Comparison of ENCODE assay signal across 10 cellular contexts in the genomic region with DNA sequence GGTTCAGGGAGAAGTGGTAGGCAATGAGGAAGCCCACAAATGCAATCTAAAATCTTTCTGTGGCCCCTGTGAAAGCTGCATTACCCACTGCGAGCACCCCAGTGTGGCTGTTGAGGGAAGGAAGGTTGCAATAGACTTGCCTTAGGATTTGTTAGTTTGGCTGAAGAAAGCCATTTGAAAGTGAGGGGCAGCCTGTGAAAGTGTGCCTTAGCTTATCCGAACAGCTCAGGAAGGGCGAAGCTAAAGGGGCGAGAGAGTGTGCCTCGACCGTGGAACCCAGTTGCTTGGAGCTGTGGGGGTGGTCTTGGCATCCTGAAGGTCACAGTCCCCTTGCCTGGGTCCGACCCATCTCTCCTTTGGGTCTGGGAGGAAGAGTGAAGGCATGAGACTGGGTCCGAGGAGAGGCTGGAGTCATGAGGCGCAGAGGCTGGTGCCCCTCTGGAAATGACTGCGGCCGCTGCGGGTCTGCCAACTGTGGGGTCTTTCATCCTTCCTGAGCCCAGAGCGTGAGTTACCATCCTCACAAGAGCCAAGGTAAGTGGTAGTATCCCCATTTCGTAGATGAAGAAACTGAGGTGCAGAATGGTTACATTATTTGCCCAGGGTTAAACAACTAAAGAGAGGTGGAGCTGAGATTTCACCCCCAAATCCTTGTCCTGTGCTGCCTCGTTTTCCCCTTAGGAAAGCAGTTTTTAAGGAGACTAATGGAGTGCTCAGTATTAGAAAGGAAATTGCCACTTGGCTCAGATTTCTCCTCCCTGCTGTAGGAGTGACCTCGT. TPM values are rescaled to one million over a fixed set of nuclear protein-coding genes. Genes with fewer than 3 reads are reported as not detected.
DNase-seq lines count a peak whose midpoint lies in the region; ATAC-seq and TF ChIP-seq lines count a peak whose summit lies in the region.
"Had no signal": no experiment of that assay in that cellular context is flagged by ENCODE, and none has a peak within 500 bp of the region (broad histone marks: within the 10 kb centered on the region; RNA-seq: fewer than 3 reads in every experiment).

No MANE protein-coding gene starts in this region.

- DNase-seq in activated T-cell treated with anti-CD3 and anti-CD28 coated beads, Interleukin-2, amount 50 U/mL, for 72 hours = no peak
- DNase-seq in activated T-cell treated with anti-CD3 and anti-CD28 coated beads, Interleukin-2, amount 50 U/mL, for 48 hours = no peak
- no peak for DNase-seq in MCF 10A (ENCODE audit: unreplicated experiment)
- DNase-seq in naive thymus-derived CD8-positive, alpha-beta T cell = no peak
- DNase-seq in upper lobe of right lung = peak; percentile 58
- no peak for DNase-seq in stimulated activated CD4-positive, alpha-beta T cell treated with anti-CD3 and anti-CD28 coated beads, Interleukin-15, amount 100 ng/mL, for 24 hours
- DNase-seq in NCI-H1048 (lab: John Stamatoyannopoulos, UW) = no peak
- DNase-seq: activated effector memory CD4-positive, alpha-beta T cell treated with Interleukin-2 at 50 U/mL for 16 hours had no signal

- peaks cover 66% of the 10 kb centered on the region for H3K4me1 Mint-ChIP-seq in activated T-cell treated with anti-CD3 and anti-CD28 coated beads, Interleukin-2, amount 50 U/mL, for 72 hours (ENCODE audit: low read depth)
- H3K4me1 Mint-ChIP-seq in MCF 10A (ENCODE audit: insufficient read depth, unreplicated experiment) = peaks cover 15% of the 10 kb centered on the region
- peaks cover 42 to 86% (median 78%) of the 10 kb centered on the region in 4 donors for H3K4me1 Mint-ChIP-seq in naive thymus-derived CD8-positive, alpha-beta T cell

- peaks cover 69% of the 10 kb centered on the region for H3K4me1 ChIP-seq in upper lobe of right lung

- H3K36me3 ChIP-seq in upper lobe of right lung = no peaks in the 10 kb centered on the region

- no peak for ATAC-seq in activated T-cell treated with anti-CD3 and anti-CD28 coated beads, Interleukin-2, amount 50 U/mL, for 72 hours (replicated peaks in 1 of 2)
- ATAC-seq in naive thymus-derived CD8-positive, alpha-beta T cell = no peak
- ATAC-seq in upper lobe of right lung (no peak), HG02981 (IDR thresholded peaks at IDR 0.05; ENCODE audit: unreplicated experiment) (no peak)

- no peaks in the 10 kb centered on the region for H3K27me3 Mint-ChIP-seq in activated T-cell treated with anti-CD3 and anti-CD28 coated beads, Interleukin-2, amount 50 U/mL, for 72 hours (ENCODE audit: low read depth)
- H3K27me3 Mint-ChIP-seq in MCF 10A (ENCODE audit: insufficient read depth, unreplicated experiment) = no peaks in the 10 kb centered on the region
- H3K27me3 Mint-ChIP-seq in naive thymus-derived CD8-positive, alpha-beta T cell = no peaks in the 10 kb centered on the region

- no peaks in the 10 kb centered on the region for H3K9me3 Mint-ChIP-seq in activated T-cell treated with anti-CD3 and anti-CD28 coated beads, Interleukin-2, amount 50 U/mL, for 72 hours
- H3K9me3 Mint-ChIP-seq in MCF 10A (ENCODE audit: unreplicated experiment) = no peaks in the 10 kb centered on the region
- H3K9me3 Mint-ChIP-seq in naive thymus-derived CD8-positive, alpha-beta T cell = no peaks in the 10 kb centered on the region

- H3K4me3 Mint-ChIP-seq in activated T-cell treated with anti-CD3 and anti-CD28 coated beads, Interleukin-2, amount 50 U/mL, for 72 hours = peak overlapping the region; percentile 66 to 91
- no peak overlapping the region for H3K4me3 Mint-ChIP-seq in MCF 10A (ENCODE audit: unreplicated experiment)
- H3K4me3 Mint-ChIP-seq in naive thymus-derived CD8-positive, alpha-beta T cell = peak overlapping the region; percentile 73 to 92 (median 84)

- intact Hi-C loops in MCF 10A (cut with micrococcal nuclease) (no loop called here), upper lobe of right lung (cut with DNase I) (no loop called here)

- no peak overlapping the region for H3K4me3 ChIP-seq in upper lobe of right lung

- TF ChIP-seq CTCF in MCF 10A (IDR thresholded peaks at IDR 0.05; ENCODE audit: unreplicated experiment) (no peak), upper lobe of right lung (IDR thresholded peaks at IDR 0.05) (no peak)

- H3K27ac ChIP-seq in upper lobe of right lung = peak overlapping the region; percentile 86

- POLR2A ChIA-PET in MCF 10A (lab: Yijun Ruan, JAX) = interaction anchor here (0.6 to 4.9 kb wide), 5 partner anchors 12 to 508 kb away, joined by 3 to 56 read pairs (median 25); partner anchors contain the start of genes NAIF1 and SLC25A25
- POLR2A ChIA-PET in naive thymus-derived CD8-positive, alpha-beta T cell (lab: Charles Lee) = interaction anchor here (0.6 to 5.0 kb wide), 26 partner anchors 8 to 307 kb away, joined by 3 to 54 read pairs (median 4); partner anchors contain the start of genes EEIG1, NAIF1 and SLC25A25

- H3K27ac Mint-ChIP-seq in activated T-cell treated with anti-CD3 and anti-CD28 coated beads, Interleukin-2, amount 50 U/mL, for 72 hours = peak overlapping the region; percentile 97
- H3K27ac Mint-ChIP-seq in MCF 10A (ENCODE audit: low read depth, unreplicated experiment) = peak overlapping the region; percentile 63
- H3K27ac Mint-ChIP-seq in naive thymus-derived CD8-positive, alpha-beta T cell = peak overlapping the region; percentile 90 to 99 (median 95)

- no peaks in the 10 kb centered on the region for H3K27me3 ChIP-seq in upper lobe of right lung

- H3K36me3 Mint-ChIP-seq in activated T-cell treated with anti-CD3 and anti-CD28 coated beads, Interleukin-2, amount 50 U/mL, for 72 hours (ENCODE audit: insufficient read depth in 2 of 2) = peaks cover 0 to 3% of the 10 kb centered on the region in 2 donors
- no peaks in the 10 kb centered on the region for H3K36me3 Mint-ChIP-seq in MCF 10A (ENCODE audit: insufficient read depth, unreplicated experiment)
- H3K36me3 Mint-ChIP-seq in naive thymus-derived CD8-positive, alpha-beta T cell = peaks cover 0 to 16% (median 3%) of the 10 kb centered on the region in 3 donors

- BruUV-seq in MCF 10A (replicated peaks; lab: Mats Ljungman, UMichigan) = no TSS peak

- no peaks in the 10 kb centered on the region for H3K9me3 ChIP-seq in upper lobe of right lung

- CTCF ChIA-PET in MCF 10A (lab: Yijun Ruan, JAX) = interaction anchor here (1.0 to 3.6 kb wide), 7 partner anchors 8 to 169 kb away, joined by 3 to 18 read pairs (median 3); no protein-coding TSS in a partner anchor

RNA-seq across cellular contexts. Expression of gene SLC25A25, which starts 24.4 kb away (rescaled TPM):
- total RNA-seq in activated T-cell treated with anti-CD3 and anti-CD28 coated beads, Interleukin-2, amount 50 U/mL, for 72 hours = 10 to 100 TPM in 1 of 2 donors, 1 to 10 TPM in 1; 9.7 to 11.2 TPM
- total RNA-seq in MCF 10A (2022) (11.1 and 15.5 TPM in 2 replicates), upper lobe of right lung (34.7 TPM)
- 10 to 100 TPM; 18.6 to 18.9 TPM for total RNA-seq in naive thymus-derived CD8-positive, alpha-beta T cell
- 10 to 100 TPM; 12.1 to 17.8 (median 13.8) TPM for polyA plus RNA-seq in naive thymus-derived CD8-positive, alpha-beta T cell

RNA-seq across cellular contexts. Expression of gene NAIF1, which starts 25.3 kb away (rescaled TPM):
- 10 to 100 TPM; 11.9 to 17.9 TPM for total RNA-seq in activated T-cell treated with anti-CD3 and anti-CD28 coated beads, Interleukin-2, amount 50 U/mL, for 72 hours
- total RNA-seq in MCF 10A (2022) (15.8 and 17.1 TPM in 2 replicates), upper lobe of right lung (11.8 TPM)
- 10 to 100 TPM; 14.3 to 18.3 TPM for total RNA-seq in naive thymus-derived CD8-positive, alpha-beta T cell
- 10 to 100 TPM; 10.1 to 13.3 (median 11.3) TPM for polyA plus RNA-seq in naive thymus-derived CD8-positive, alpha-beta T cell

RNA-seq across cellular contexts. Expression of gene PTGES2, which starts 35.1 kb away (rescaled TPM):
- 10 to 100 TPM; 23.5 to 27.5 TPM for total RNA-seq in activated T-cell treated with anti-CD3 and anti-CD28 coated beads, Interleukin-2, amount 50 U/mL, for 72 hours
- total RNA-seq in MCF 10A (2022) (114 and 130 TPM in 2 replicates), upper lobe of right lung (35.1 TPM)
- total RNA-seq in naive thymus-derived CD8-positive, alpha-beta T cell = 10 to 100 TPM; 69.2 to 75.6 TPM
- polyA plus RNA-seq in naive thymus-derived CD8-positive, alpha-beta T cell = 10 to 100 TPM; 28.9 to 49.8 (median 33.3) TPM

RNA-seq across cellular contexts. Expression of gene LCN2, which starts 56.9 kb away (rescaled TPM):
- not detected for total RNA-seq in activated T-cell treated with anti-CD3 and anti-CD28 coated beads, Interleukin-2, amount 50 U/mL, for 72 hours
- total RNA-seq in MCF 10A (2022) (7.7 and 41.6 TPM in 2 replicates), upper lobe of right lung (14.3 TPM)
- not detected for total RNA-seq in naive thymus-derived CD8-positive, alpha-beta T cell
- polyA plus RNA-seq in naive thymus-derived CD8-positive, alpha-beta T cell = not detected
- total RNA-seq: M059J had no signal
